ENCODE assay signal across 23 cellular contexts in genomic region chr11:17992916-17993315, GRCh38. TPM values are rescaled to one million over a fixed set of nuclear protein-coding genes. Genes with fewer than 3 reads are reported as not detected.
DNase-seq lines count a peak whose midpoint lies in the region; ATAC-seq, FAIRE-seq and TF ChIP-seq lines count a peak whose summit lies in the region.
"Had no signal": no experiment of that assay in that cellular context is flagged by ENCODE, and none has a peak within 500 bp of the region (broad histone marks: within the 10 kb centered on the region; RNA-seq: fewer than 3 reads in every experiment).

No MANE protein-coding gene starts in this region.

- ATAC-seq in right lobe of liver (peak in 3 of 4 donors; percentile 36 to 79 (median 77)), HepG2 (no peak), foreskin keratinocyte (peak; percentile 55), HG03039 (IDR thresholded peaks at IDR 0.05; ENCODE audit: unreplicated experiment) (no peak)
- ATAC-seq in activated CD8-positive, alpha-beta T cell treated with anti-CD3 and anti-CD28 coated beads for 36 hours: no peak
- ATAC-seq: A549, psoas muscle had no signal

- no peaks in the 10 kb centered on the region for H3K79me2 ChIP-seq in HepG2 (ENCODE audit: insufficient read depth, low read length)

- no peak overlapping the region for H3K4me3 ChIP-seq in right lobe of liver
- no peak overlapping the region for H3K4me3 ChIP-seq in HepG2 (replicated peaks in 1 of 3; ENCODE audit: insufficient read depth in 1 of 3, low read depth in 2 of 3, low read length in 3 of 3)
- no peak overlapping the region for H3K4me3 ChIP-seq in coronary artery
- H3K4me3 ChIP-seq: A549; BLaER1 treated with 17β-estradiol and CSF1 and Interleukin-3, amounts not matched to agents 10 nM and 100 nM; psoas muscle had no signal

- no peak overlapping the region for H3K27ac ChIP-seq in right lobe of liver
- no peak overlapping the region for H3K27ac ChIP-seq in HepG2 (ENCODE audit: extremely low read length, insufficient read depth, low read length)
- no peak overlapping the region for H3K27ac ChIP-seq in foreskin keratinocyte
- no peak overlapping the region for H3K27ac ChIP-seq in coronary artery
- H3K27ac ChIP-seq: A549; BLaER1 treated with 17β-estradiol and CSF1 and Interleukin-3, amounts not matched to agents 10 nM and 100 nM; psoas muscle had no signal

- no peaks in the 10 kb centered on the region for H3K27me3 Mint-ChIP-seq in activated CD8-positive, alpha-beta T cell treated with anti-CD3 and anti-CD28 coated beads for 36 hours

- H3K36me3 ChIP-seq in right lobe of liver (no peaks in the 10 kb centered on the region), HepG2 (replicated peaks in 1 of 2; ENCODE audit: control insufficient read depth in 1 of 2, insufficient read depth in 2 of 2, low read length in 2 of 2) (peaks cover 8 to 47% of the 10 kb centered on the region in 2 experiments)

- CTCF ChIA-PET in HepG2 (lab: Yijun Ruan, JAX; ENCODE audit: low intra/inter-chr PET ratio, low total read pairs): interaction anchor here (2.0 kb wide), 1 partner anchor 113 kb away, joined by 16 read pairs; the partner anchor contains the start of gene SAAL1
- CTCF ChIA-PET in activated CD8-positive, alpha-beta T cell treated with anti-CD3 and anti-CD28 coated beads for 36 hours (lab: Charles Lee): interaction anchor here (0.7 to 4.3 kb wide), 7 partner anchors 9 to 262 kb away, joined by 3 to 30 read pairs (median 4); partner anchors contain the start of gene SAAL1

- no peak for TF ChIP-seq CTCF in right lobe of liver (IDR thresholded peaks at IDR 0.05)
- no peak for TF ChIP-seq CTCF in HepG2 (CRISPR knock-in tag; IDR thresholded peaks at IDR 0.05)
- TF ChIP-seq CTCF in foreskin keratinocyte (conservative IDR thresholded peaks at IDR 0.05): no peak
- TF ChIP-seq CTCF in coronary artery (IDR thresholded peaks at IDR 0.05): no peak
- TF ChIP-seq CTCF in activated CD8-positive, alpha-beta T cell treated with anti-CD3 and anti-CD28 coated beads for 36 hours (IDR thresholded peaks at IDR 0.05): no peak

- H3K4me1 ChIP-seq in right lobe of liver (no peaks in the 10 kb centered on the region), HepG2 (ENCODE audit: insufficient read depth, low read length) (peaks cover 36% of the 10 kb centered on the region), foreskin keratinocyte (no peaks in the 10 kb centered on the region)
- H3K4me1 ChIP-seq: A549, psoas muscle had no signal

- H3K4me3 Mint-ChIP-seq in activated CD8-positive, alpha-beta T cell treated with anti-CD3 and anti-CD28 coated beads for 36 hours: no peak overlapping the region
- H3K4me3 Mint-ChIP-seq: endodermal cell, H9, nephron had no signal

- TF ChIP-seq POLR2A in right lobe of liver (IDR thresholded peaks at IDR 0.05) (no peak), HepG2 (IDR thresholded peaks at IDR 0.05; ENCODE audit: insufficient read depth in 1 of 2, low read depth in 2 of 2, low read length in 2 of 2) (no peak)

- FAIRE-seq in HepG2 (lab: Jason Lieb, UNC): no peak
- FAIRE-seq: A549 had no signal

- no peaks in the 10 kb centered on the region for H4K20me1 ChIP-seq in HepG2 (ENCODE audit: insufficient read depth, low read length)

- no peak overlapping the region for H3K27ac Mint-ChIP-seq in activated CD8-positive, alpha-beta T cell treated with anti-CD3 and anti-CD28 coated beads for 36 hours
- H3K27ac Mint-ChIP-seq: endodermal cell, nephron had no signal

- intact Hi-C loops in right lobe of liver (cut with DNase I): no loop called here
- intact Hi-C loops in HepG2 (cut with micrococcal nuclease; ENCODE audit: unreplicated experiment): loop anchor here (1.0 kb wide), 1 partner anchor 113 kb away; the partner anchor contains the start of gene SAAL1
- intact Hi-C loops in activated CD8-positive, alpha-beta T cell treated with anti-CD3 and anti-CD28 coated beads for 36 hours (cut with micrococcal nuclease): no loop called here

- no peaks in the 10 kb centered on the region for H3K9me3 ChIP-seq in right lobe of liver
- H3K9me3 ChIP-seq in HepG2 (ENCODE audit: low read length): no peaks in the 10 kb centered on the region
- H3K9me3 ChIP-seq: A549; BLaER1 treated with 17β-estradiol and CSF1 and Interleukin-3, amounts not matched to agents 10 nM and 100 nM; psoas muscle had no signal

- 70% methylated on average over 2 of the region's 2 CpGs for WGBS in right lobe of liver (ENCODE audit: insufficient coverage, low coverage, low lambda C conversion rate, missing lambda C conversion rate)
- 83% methylated on average over 2 of the region's 2 CpGs for WGBS in HepG2 (ENCODE audit: low lambda C conversion rate)

- in situ Hi-C loops in HepG2 (cut with HindIII; ENCODE audit: extremely low pct_ligation_motif_present, low pct_unique_long_range_greater_than_20kb) (no loop called here), KBM-7 (cut with MboI; ENCODE audit: low pct_unique_long_range_greater_than_20kb, low sequenced_read_pairs) (no loop called here)

- H3K36me3 Mint-ChIP-seq in activated CD8-positive, alpha-beta T cell treated with anti-CD3 and anti-CD28 coated beads for 36 hours (ENCODE audit: low read depth): peaks cover 20% of the 10 kb centered on the region

- DNase-seq in right lobe of liver: peak in 2 of 3 donors; percentile 47 to 57
- DNase-seq in HepG2 (ENCODE audit: low spot score): no peak
- DNase-seq in amniotic epithelial cell (ENCODE audit: low read depth): peak; percentile 9
- DNase-seq in foreskin keratinocyte: peak in 1 of 2 donors; percentile 35
- no peak for DNase-seq in coronary artery (ENCODE audit: low spot score)
- no peak for DNase-seq in KBM-7
- DNase-seq in activated CD8-positive, alpha-beta T cell treated with anti-CD3 and anti-CD28 coated beads for 36 hours: no peak
- DNase-seq: activated CD4-positive, alpha-beta T cell treated with anti-CD3 and anti-CD28 coated beads, Interleukin-2, amount 50 U/mL, for 1 hour; activated naive CD4-positive, alpha-beta T cell; activated T-cell treated with anti-CD3 and anti-CD28 coated beads for 4 hours; endodermal cell; H9; hippocampal formation; IMR-90; NCI-H526; psoas muscle; SIG-M5; stimulated activated CD4-positive, alpha-beta T cell treated with anti-CD3 and anti-CD28 coated beads, Interleukin-4, amount 100 ng/mL, for 24 hours; T-helper 1 cell had no signal

- no TSS peak for BruUV-seq in HepG2 (replicated peaks; lab: Mats Ljungman, UMichigan)

- POLR2A ChIA-PET in HepG2 (lab: Yijun Ruan, JAX): no interaction called here
- POLR2A ChIA-PET in activated CD8-positive, alpha-beta T cell treated with anti-CD3 and anti-CD28 coated beads for 36 hours (lab: Charles Lee): no interaction called here

- H3K27me3 ChIP-seq in right lobe of liver: no peaks in the 10 kb centered on the region
- H3K27me3 ChIP-seq in HepG2 (ENCODE audit: control insufficient read depth in 1 of 2, insufficient read depth in 2 of 2, low read length in 2 of 2): no peaks in the 10 kb centered on the region
- no peaks in the 10 kb centered on the region for H3K27me3 ChIP-seq in foreskin keratinocyte
- H3K27me3 ChIP-seq: BLaER1 treated with 17β-estradiol and CSF1 and Interleukin-3, amounts not matched to agents 10 nM and 100 nM had no signal

- TF ChIP-seq EP300 in HepG2 (IDR thresholded peaks at IDR 0.05; ENCODE audit: low read depth in 2 of 2, low read length in 2 of 2) (no peak), HepG2 (CRISPR knock-in tag; IDR thresholded peaks at IDR 0.05; ENCODE audit: borderline replicate concordance) (no peak)

- no peak overlapping the region for H3K4me2 ChIP-seq in HepG2 (ENCODE audit: low read depth, low read length)
- H3K4me2 ChIP-seq: A549; BLaER1 treated with 17β-estradiol and CSF1 and Interleukin-3, amounts not matched to agents 10 nM and 100 nM had no signal

- peaks cover 2% of the 10 kb centered on the region for H3K4me1 Mint-ChIP-seq in activated CD8-positive, alpha-beta T cell treated with anti-CD3 and anti-CD28 coated beads for 36 hours (ENCODE audit: low read depth)
- H3K4me1 Mint-ChIP-seq: nephron had no signal

- H3K9me3 Mint-ChIP-seq in activated CD8-positive, alpha-beta T cell treated with anti-CD3 and anti-CD28 coated beads for 36 hours: no peaks in the 10 kb centered on the region
- H3K9me3 Mint-ChIP-seq: endodermal cell, H9, nephron had no signal

- H2AFZ ChIP-seq in HepG2 (ENCODE audit: low read length): no peak overlapping the region

- H3K9ac ChIP-seq in HepG2 (ENCODE audit: insufficient read depth, low read depth, low read length): no peak overlapping the region
- H3K9ac ChIP-seq: BLaER1 treated with 17β-estradiol and CSF1 and Interleukin-3, amounts not matched to agents 10 nM and 100 nM had no signal

- TF ChIP-seq RAD21 in HepG2 (CRISPR knock-in tag; IDR thresholded peaks at IDR 0.05): no peak

RNA-seq across cellular contexts. Expression of gene SERGEF, which starts 19.9 kb away (rescaled TPM):
- total RNA-seq in right lobe of liver (10 to 100 TPM in 4 of 6 experiments, 1 to 10 TPM in 2; 8.4 to 19.5 (median 15.8) TPM), HepG2 (2016; rRNA removed; fragmentation: Illumina TruSeq; extraction: Trizol) (114 and 117 TPM in 2 replicates), foreskin keratinocyte (27.8 and 31.2 TPM in 2 replicates)
- 439 and 477 TPM in 2 replicates for total RNA-seq in HepG2 (2016; cell fraction: cytosol; rRNA removed; fragmentation: Illumina TruSeq; extraction: Trizol; ENCODE audit: low read depth)
- total RNA-seq in HepG2 (2016; cell fraction: insoluble cytoplasmic fraction; rRNA removed; fragmentation: Illumina TruSeq; extraction: Trizol): 109 and 122 TPM in 2 replicates
- 317 and 361 TPM in 2 replicates for total RNA-seq in HepG2 (2016; cell fraction: membrane; rRNA removed; fragmentation: Illumina TruSeq; extraction: Trizol)
- total RNA-seq in HepG2 (2016; cell fraction: nucleus; rRNA removed; fragmentation: Illumina TruSeq; extraction: Trizol): 64.9 and 76.4 TPM in 2 replicates
- polyA plus RNA-seq in HepG2 (2011; rRNA removed) (54.5 and 62.6 TPM in 2 replicates), foreskin keratinocyte (24.3 and 26.2 TPM in 2 replicates)
- 59.1 and 61.0 TPM in 2 replicates for polyA plus RNA-seq in HepG2 (2011; cell fraction: cytosol; rRNA removed)
- 56.3 and 60.9 TPM in 2 replicates for polyA plus RNA-seq in HepG2 (2011; cell fraction: nucleus; rRNA removed)
- polyA plus RNA-seq in HepG2 (2012): 73.3 and 103 TPM in 2 replicates
- 141 and 153 TPM in 2 replicates for polyA plus RNA-seq in HepG2 (2016; cell fraction: cytosol; fragmentation: Illumina TruSeq; extraction: Trizol; ENCODE audit: low read depth)
- 81.0 and 82.1 TPM in 2 replicates for polyA plus RNA-seq in HepG2 (2016; cell fraction: insoluble cytoplasmic fraction; fragmentation: Illumina TruSeq; extraction: Trizol; ENCODE audit: low read depth)
- polyA plus RNA-seq in HepG2 (2016; cell fraction: membrane; fragmentation: Illumina TruSeq; extraction: Trizol; ENCODE audit: low read depth): 156 and 162 TPM in 2 replicates
- 63.3 and 66.3 TPM in 2 replicates for polyA plus RNA-seq in HepG2 (2016; cell fraction: nucleus; fragmentation: Illumina TruSeq; extraction: Trizol; ENCODE audit: insufficient read depth, low read depth)
- polyA minus RNA-seq in HepG2 (2011; rRNA and poly(A)+ RNA removed; ENCODE audit: low replicate concordance): 28.1 and 97.6 TPM in 2 replicates
- 39.2 and 52.7 TPM in 2 replicates for polyA minus RNA-seq in HepG2 (2011; cell fraction: cytosol; rRNA and poly(A)+ RNA removed)
- polyA minus RNA-seq in HepG2 (2011; cell fraction: nucleus; rRNA and poly(A)+ RNA removed): 105 and 132 TPM in 2 replicates
- total RNA-seq in activated CD8-positive, alpha-beta T cell treated with anti-CD3 and anti-CD28 coated beads for 36 hours: 10 to 100 TPM; 56.2 to 64.4 TPM

RNA-seq across cellular contexts. Expression of gene TPH1, which starts 53.2 kb away (rescaled TPM):
- total RNA-seq in right lobe of liver (under 1 TPM in 5 of 6 experiments, not detected in 1; 0.07 to 0.25 (median 0.12) TPM), HepG2 (2016; rRNA removed; fragmentation: Illumina TruSeq; extraction: Trizol) (0.22 and 0.53 TPM in 2 replicates), foreskin keratinocyte (0.11 and 0.14 TPM in 2 replicates)
- total RNA-seq in HepG2 (2016; cell fraction: cytosol; rRNA removed; fragmentation: Illumina TruSeq; extraction: Trizol; ENCODE audit: low read depth): not detected in 2 replicates
- total RNA-seq in HepG2 (2016; cell fraction: insoluble cytoplasmic fraction; rRNA removed; fragmentation: Illumina TruSeq; extraction: Trizol): 0.25 and 0.45 TPM in 2 replicates
- 0.10 and 0.22 TPM in 2 replicates for total RNA-seq in HepG2 (2016; cell fraction: membrane; rRNA removed; fragmentation: Illumina TruSeq; extraction: Trizol)
- 1.6 and 2.1 TPM in 2 replicates for total RNA-seq in HepG2 (2016; cell fraction: nucleus; rRNA removed; fragmentation: Illumina TruSeq; extraction: Trizol)
- polyA plus RNA-seq in HepG2 (2011; rRNA removed) (0.22 and 0.26 TPM in 2 replicates), foreskin keratinocyte (0.04 TPM in 2 replicates)
- 0.03 and 0.06 TPM in 2 replicates for polyA plus RNA-seq in HepG2 (2011; cell fraction: cytosol; rRNA removed)
- 0.63 and 0.69 TPM in 2 replicates for polyA plus RNA-seq in HepG2 (2011; cell fraction: nucleus; rRNA removed)
- 0.15 and 0.25 TPM in 2 replicates for polyA plus RNA-seq in HepG2 (2012)
- polyA plus RNA-seq in HepG2 (2016; cell fraction: cytosol; fragmentation: Illumina TruSeq; extraction: Trizol; ENCODE audit: low read depth): 0.02 TPM in 1 of 2 replicates, not detected in the other
- 0.19 and 0.21 TPM in 2 replicates for polyA plus RNA-seq in HepG2 (2016; cell fraction: insoluble cytoplasmic fraction; fragmentation: Illumina TruSeq; extraction: Trizol; ENCODE audit: low read depth)
- 0.03 and 0.06 TPM in 2 replicates for polyA plus RNA-seq in HepG2 (2016; cell fraction: membrane; fragmentation: Illumina TruSeq; extraction: Trizol; ENCODE audit: low read depth)
- 4.5 and 7.4 TPM in 2 replicates for polyA plus RNA-seq in HepG2 (2016; cell fraction: nucleus; fragmentation: Illumina TruSeq; extraction: Trizol; ENCODE audit: insufficient read depth, low read depth)
- polyA minus RNA-seq in HepG2 (2011; rRNA and poly(A)+ RNA removed; ENCODE audit: low replicate concordance): 0.04 TPM in 1 of 2 replicates, not detected in the other
- not detected in 2 replicates for polyA minus RNA-seq in HepG2 (2011; cell fraction: cytosol; rRNA and poly(A)+ RNA removed)
- 0.50 and 0.77 TPM in 2 replicates for polyA minus RNA-seq in HepG2 (2011; cell fraction: nucleus; rRNA and poly(A)+ RNA removed)
- under 1 TPM; 0.18 to 0.23 TPM for total RNA-seq in activated CD8-positive, alpha-beta T cell treated with anti-CD3 and anti-CD28 coated beads for 36 hours

Comparison
In these comparisons a context has a peak if more than half of its experiments do, and no peak if none do; other contexts are left out.
1. ATAC-seq: peak in right lobe of liver (3 of 4) and foreskin keratinocyte (single experiment); none in HepG2 (single experiment), activated CD8-positive, alpha-beta T cell treated with anti-CD3 and anti-CD28 coated beads for 36 hours (single experiment) and HG03039 (single experiment).
2. DNase-seq: peak in right lobe of liver (2 of 3) and amniotic epithelial cell (single experiment); none in HepG2 (single experiment), coronary artery (single experiment), KBM-7 (single experiment) and activated CD8-positive, alpha-beta T cell treated with anti-CD3 and anti-CD28 coated beads for 36 hours (single experiment).